Comparison of ENCODE assay signal across 8 cellular contexts in the genomic region with DNA sequence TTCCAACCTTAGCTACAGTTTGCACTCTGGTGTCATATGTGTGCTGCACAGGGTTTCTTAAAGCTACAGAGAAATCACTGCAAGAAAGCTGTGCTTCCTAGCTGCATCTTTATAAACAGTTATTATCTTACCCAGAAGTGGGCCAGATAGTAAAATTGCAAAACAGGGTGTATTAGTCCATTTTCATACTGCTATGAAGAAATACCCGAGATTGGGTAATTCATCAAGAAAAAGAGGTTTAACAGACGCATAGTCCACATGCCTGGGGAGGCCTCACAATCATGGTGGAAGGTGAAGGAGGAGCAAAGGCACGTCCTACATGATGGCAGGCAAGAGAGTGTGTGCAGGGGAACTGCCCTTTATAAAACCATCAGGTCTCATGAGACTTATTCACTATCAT.
A peak's percentile ranks its signal among the peaks of the same experiment; 100 is the strongest.
DNase-seq lines count a peak whose midpoint lies in the region; ATAC-seq and TF ChIP-seq lines count a peak whose summit lies in the region.
"Not testable (repeated sequence)": the region's sequence is repeated elsewhere in the genome, so short reads cannot be mapped to it uniquely, and the experiment has no call there.

No MANE protein-coding gene starts in this region.

- not testable (repeated sequence) for H2BK15ac ChIP-seq in IMR-90 (ENCODE audit: low read depth, low read length)

- in situ Hi-C loops in IMR-90 (cut with MboI; ENCODE audit: low sequenced_read_pairs), result loop anchor here (25.0 kb wide), 1 partner anchor 1173 kb away; no protein-coding TSS in a partner anchor

- H3K27me3 ChIP-seq in IMR-90 (ENCODE audit: control insufficient read depth, insufficient read depth, low read length); neural progenitor cell: not testable (repeated sequence)

- not testable (repeated sequence) for TF ChIP-seq RAD21 in IMR-90 (IDR thresholded peaks at IDR 0.05; ENCODE audit: low read length)

- H2AK9ac ChIP-seq in IMR-90 (replicated peaks; ENCODE audit: low read depth, low read length, poor library complexity), result not testable (repeated sequence)

- H4K5ac ChIP-seq in IMR-90 (ENCODE audit: low read depth, low read length), result not testable (repeated sequence)

- dilution Hi-C loops in IMR-90 (cut with HindIII; ENCODE audit: low sequenced_read_pairs, unreplicated experiment), result not testable (repeated sequence)

- H2BK5ac ChIP-seq in IMR-90 (ENCODE audit: low read depth, low read length, poor library complexity, severe bottlenecking), result not testable (repeated sequence)

- peak; percentile 65 for ATAC-seq in IMR-90 (ENCODE audit: low read depth)

- H3K9me1 ChIP-seq in IMR-90 (ENCODE audit: insufficient read depth, low read length), result not testable (repeated sequence)

- H2BK120ac ChIP-seq in IMR-90 (ENCODE audit: low read depth, low read length), result not testable (repeated sequence)

- TF ChIP-seq CTCF in AG09309 (IDR thresholded peaks at IDR 0.05; ENCODE audit: control insufficient read depth, insufficient read depth, low read depth, low read length, missing control alignments); IMR-90 (conservative IDR thresholded peaks at IDR 0.05; ENCODE audit: low read depth, low read length); cardiac fibroblast (IDR thresholded peaks at IDR 0.05; ENCODE audit: low read depth, low read length); fibroblast of villous mesenchyme (IDR thresholded peaks at IDR 0.05; ENCODE audit: insufficient read depth, low read depth, low read length); neural progenitor cell (IDR thresholded peaks at IDR 0.05): not testable (repeated sequence)

- BruUV-seq in IMR-90 (replicated peaks; lab: Mats Ljungman, UMichigan), result not testable (repeated sequence)

- H3K23ac ChIP-seq in IMR-90 (ENCODE audit: low read depth, low read length), result not testable (repeated sequence)

- H2BK20ac ChIP-seq in IMR-90 (ENCODE audit: low read depth, low read length), result not testable (repeated sequence)

- not testable (repeated sequence) for H3K4me3 Mint-ChIP-seq in neural progenitor cell

- not testable (repeated sequence) for H3K4ac ChIP-seq in IMR-90 (ENCODE audit: low read depth, low read length)

- H3K9ac ChIP-seq in IMR-90 (ENCODE audit: low read depth, low read length); neural progenitor cell: not testable (repeated sequence)

- POLR2A ChIA-PET in IMR-90 (lab: Charles Lee; ENCODE audit: unreplicated experiment), result interaction anchor here (0.6 kb wide), 1 partner anchor 15 kb away, joined by 14 read pairs; no protein-coding TSS in a partner anchor

- H4K20me1 ChIP-seq in IMR-90 (ENCODE audit: insufficient read depth, low read length); neural progenitor cell (ENCODE audit: low read depth): not testable (repeated sequence)

- DNase-seq in AG09309 (ENCODE audit: low read depth) (peak; percentile 33), IMR-90 (peak; percentile 35), NCI-H226 (peak; percentile 9), amniotic epithelial cell (ENCODE audit: low read depth) (peak; percentile 95), cardiac fibroblast (ENCODE audit: low read depth in 2 of 2) (peak; percentile 17 to 49), fibroblast of peridontal ligament (ENCODE audit: extremely low read depth) (peak; percentile 52), fibroblast of villous mesenchyme (ENCODE audit: low read depth) (peak; percentile 80)
- DNase-seq in neural progenitor cell (ENCODE audit: low spot score), result not testable (repeated sequence)

- not testable (repeated sequence) for H3K79me1 ChIP-seq in IMR-90 (ENCODE audit: low read depth in 1 of 2, low read length in 2 of 2)

- H3K27ac ChIP-seq in IMR-90 (ENCODE audit: insufficient read depth, low read length); neural progenitor cell: not testable (repeated sequence)

- not testable (repeated sequence) for H3K4me3 ChIP-seq in AG09309 (ENCODE audit: control insufficient read depth, low read depth, low read length); IMR-90 (ENCODE audit: insufficient read depth, low read depth, low read length); cardiac fibroblast (replicated peaks in 1 of 2; ENCODE audit: low read depth in 2 of 2, low read length in 2 of 2); fibroblast of villous mesenchyme (ENCODE audit: low read depth, low read length); neural progenitor cell

- H2AK5ac ChIP-seq in IMR-90 (ENCODE audit: low read depth, low read length), result not testable (repeated sequence)

- not testable (repeated sequence) for H3K4me2 ChIP-seq in IMR-90 (ENCODE audit: low read depth, low read length); neural progenitor cell

- WGBS in IMR-90 (ENCODE audit: extremely low coverage in 2 of 2, insufficient read length in 1 of 2), 2 experiments, result no CpG with 5 or more reads among the region's 3 CpGs

- peak overlapping the region; percentile 21 for H3K27ac Mint-ChIP-seq in neural progenitor cell

- not testable (repeated sequence) for H3K36me3 Mint-ChIP-seq in neural progenitor cell

- not testable (repeated sequence) for H4K8ac ChIP-seq in IMR-90 (ENCODE audit: low read depth in 2 of 2, low read length in 2 of 2)

- not testable (repeated sequence) for H3K18ac ChIP-seq in IMR-90 (ENCODE audit: low read depth, low read length)

- H3K9me3 ChIP-seq in IMR-90 (ENCODE audit: control insufficient read depth, insufficient read depth, low read length); neural progenitor cell (ENCODE audit: low read depth): not testable (repeated sequence)

- not testable (repeated sequence) for H3K4me1 ChIP-seq in IMR-90 (ENCODE audit: control insufficient read depth, insufficient read depth, low read length); neural progenitor cell

- H3K27me3 Mint-ChIP-seq in neural progenitor cell (ENCODE audit: insufficient read depth, low read depth), result not testable (repeated sequence)

- not testable (repeated sequence) for H3K36me3 ChIP-seq in IMR-90 (ENCODE audit: control insufficient read depth, insufficient read depth, low read length); neural progenitor cell

- not testable (repeated sequence) for H3K9me3 Mint-ChIP-seq in neural progenitor cell

- H3K79me2 ChIP-seq in neural progenitor cell (ENCODE audit: low read depth), result not testable (repeated sequence)

- TF ChIP-seq POLR2A in IMR-90 (IDR thresholded peaks at IDR 0.05; ENCODE audit: low read depth, low read length), result not testable (repeated sequence)

- H3K4me1 Mint-ChIP-seq in neural progenitor cell, result peaks cover 12% of the 10 kb centered on the region

- not testable (repeated sequence) for H3K14ac ChIP-seq in IMR-90 (replicated peaks; ENCODE audit: low read depth, low read length)

- H2AFZ ChIP-seq in IMR-90 (replicated peaks; ENCODE audit: low read length, poor library complexity); neural progenitor cell (replicated peaks): not testable (repeated sequence)

- not testable (repeated sequence) for H4K91ac ChIP-seq in IMR-90 (ENCODE audit: insufficient read depth, low read depth, low read length)

- intact Hi-C loops in IMR-90 (cut with micrococcal nuclease), result loop anchor here (5.0 kb wide), 1 partner anchor 88 kb away; no protein-coding TSS in a partner anchor

- not testable (repeated sequence) for H3F3A ChIP-seq in neural progenitor cell (ENCODE audit: low read depth)

- not testable (repeated sequence) for H3K56ac ChIP-seq in IMR-90 (ENCODE audit: extremely low read depth, insufficient read depth, low read length)

- CTCF ChIA-PET in IMR-90 (lab: Yijun Ruan, JAX), result not testable (repeated sequence)

TF ChIP-seq in IMR-90, 13 proteins besides CTCF, POLR2A, EP300 and RAD21:
- peak; percentile 54 for TF ChIP-seq CEBPB (IDR thresholded peaks at IDR 0.05; ENCODE audit: low read depth, low read length)
